ENCODE assay signal across 1 cellular context in genomic region chr4:41213563-41214157, GRCh38.
TF ChIP-seq lines count a peak whose summit lies in the region.

No MANE protein-coding gene starts in this region.

TF ChIP-seq in HEK293, 187 proteins besides CTCF, POLR2A, EP300 and RAD21 (continued from another document and continues in another):
- TF ChIP-seq PRDM2 (tag by site-specific recombination; IDR thresholded peaks at IDR 0.05; ENCODE audit: borderline replicate concordance) (no peak), ZSCAN23 (tag by site-specific recombination; IDR thresholded peaks at IDR 0.05) (no peak), GLIS1 (tag by site-specific recombination; IDR thresholded peaks at IDR 0.05) (no peak), ZNF274 (IDR thresholded peaks at IDR 0.05; ENCODE audit: low read length) (no peak), ZNF274 (tag by site-specific recombination; IDR thresholded peaks at IDR 0.05; ENCODE audit: borderline replicate concordance) (no peak), ZNF561 (tag by site-specific recombination; IDR thresholded peaks at IDR 0.05; ENCODE audit: borderline replicate concordance) (no peak), ZNF837 (tag by site-specific recombination; IDR thresholded peaks at IDR 0.05) (no peak), ZNF335 (tag by site-specific recombination; conservative IDR thresholded peaks at IDR 0.05) (peak; percentile 27; the same call in 1 of the 2 replicates), KLF1 (tag by site-specific recombination; IDR thresholded peaks at IDR 0.05) (no peak), KLF9 (tag by site-specific recombination; IDR thresholded peaks at IDR 0.05; ENCODE audit: low read depth) (no peak; the same call in 1 of the 2 replicates), INSM2 (tag by site-specific recombination; IDR thresholded peaks at IDR 0.05) (no peak), ZSCAN30 (tag by site-specific recombination; IDR thresholded peaks at IDR 0.05) (no peak), ZNF677 (tag by site-specific recombination; IDR thresholded peaks at IDR 0.05) (no peak), HOXA7 (CRISPR knock-in tag; IDR thresholded peaks at IDR 0.05; ENCODE audit: borderline replicate concordance) (no peak), GLIS2 (tag by site-specific recombination; IDR thresholded peaks at IDR 0.05) (no peak), TSHZ1 (tag by site-specific recombination; IDR thresholded peaks at IDR 0.05; ENCODE audit: borderline replicate concordance) (no peak), PRDM10 (tag by site-specific recombination; IDR thresholded peaks at IDR 0.05) (peak; percentile 59), ZNF37A (tag by site-specific recombination; IDR thresholded peaks at IDR 0.05) (no peak), ZNF76 (tag by site-specific recombination; IDR thresholded peaks at IDR 0.05; ENCODE audit: borderline replicate concordance, low read depth) (peak; percentile 86), ZFP37 (tag by site-specific recombination; IDR thresholded peaks at IDR 0.05) (no peak), ZBTB6 (tag by site-specific recombination; IDR thresholded peaks at IDR 0.05) (no peak), ZNF341 (tag by site-specific recombination; IDR thresholded peaks at IDR 0.05; ENCODE audit: low read depth) (peak; percentile 97), ZNF148 (tag by site-specific recombination; IDR thresholded peaks at IDR 0.05; ENCODE audit: borderline replicate concordance) (no peak), ZNF530 (tag by site-specific recombination; IDR thresholded peaks at IDR 0.05; ENCODE audit: low read depth) (no peak), SETDB1 (IDR thresholded peaks at IDR 0.05; ENCODE audit: insufficient read length, low read length) (no peak), PRDM1 (tag by site-specific recombination; IDR thresholded peaks at IDR 0.05) (peak; percentile 37), ZNF112 (tag by site-specific recombination; IDR thresholded peaks at IDR 0.05) (no peak), ZBTB20 (tag by site-specific recombination; IDR thresholded peaks at IDR 0.05) (peak; percentile 53; the same call in 1 of the 2 replicates), ZBTB10 (tag by site-specific recombination; IDR thresholded peaks at IDR 0.05) (0 out of 2 replicates have a peak, but pooled peaks have one; percentile 16), ZFHX2 (tag by site-specific recombination; conservative IDR thresholded peaks at IDR 0.05) (peak; percentile 43; the same call in 1 of the 2 replicates)
